Comparison of ENCODE assay signal across 24 cellular contexts in the genomic region with DNA sequence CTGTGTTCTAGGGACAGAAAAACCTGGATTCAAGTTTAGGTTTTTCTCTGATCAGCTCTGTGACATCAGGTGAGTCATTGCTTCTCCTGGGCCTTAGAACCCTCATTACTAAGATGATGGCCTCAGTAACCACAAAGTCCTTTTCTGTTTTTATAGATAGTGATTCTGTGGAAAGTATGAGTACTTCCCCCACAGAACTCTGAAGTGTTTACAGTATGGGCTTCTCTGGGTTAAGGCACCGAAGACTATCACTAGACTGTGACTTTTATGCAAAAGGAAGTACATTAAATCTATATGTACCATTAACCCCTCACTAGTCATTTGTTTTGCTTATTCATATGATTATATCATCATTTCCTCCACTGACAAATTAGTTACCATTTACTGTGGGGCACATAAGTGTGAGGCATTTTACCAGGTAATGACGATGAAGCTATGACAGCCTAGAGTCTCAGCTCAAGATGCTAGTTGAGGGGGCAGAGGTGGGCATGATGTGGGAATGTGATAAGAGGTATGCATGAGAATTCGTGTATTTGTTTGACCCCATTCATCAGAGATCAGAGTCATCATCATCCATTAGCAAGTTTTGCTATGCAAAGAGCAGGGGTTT. TPM values are rescaled to one million over a fixed set of nuclear protein-coding genes. Genes with fewer than 3 reads are reported as not detected.
A peak's percentile ranks its signal among the peaks of the same experiment; 100 is the strongest.
DNase-seq lines count a peak whose midpoint lies in the region; ATAC-seq lines count a peak whose summit lies in the region.
"Had no signal": no experiment of that assay in that cellular context is flagged by ENCODE, and none has a peak within 500 bp of the region (broad histone marks: within the 10 kb centered on the region; RNA-seq: fewer than 3 reads in every experiment).

No MANE protein-coding gene starts in this region.

- no peak for DNase-seq in activated CD4-positive, CD25-positive, alpha-beta regulatory T cell treated with anti-CD3 and anti-CD28 coated beads, Interleukin-2, amount 50 U/mL, for 72 hours
- DNase-seq in stimulated activated CD4-positive, alpha-beta T cell treated with anti-CD3 and anti-CD28 coated beads, Interleukin-15, amount 100 ng/mL, for 24 hours: peak; percentile 7
- no peak for DNase-seq in stimulated activated CD4-positive, alpha-beta T cell treated with anti-CD3 and anti-CD28 coated beads, Interleukin-4, amount 100 ng/mL, for 4 hours
- DNase-seq in iris pigment epithelial cell (ENCODE audit: low read depth) (peak; percentile 20), hypothalamus (lab: John Stamatoyannopoulos, UW) (no peak)
- DNase-seq: activated CD4-positive, alpha-beta T cell treated with anti-CD3 and anti-CD28 coated beads for 1 hour; activated CD8-positive, alpha-beta memory T cell treated with anti-CD3 and anti-CD28 coated beads, Interleukin-2, amount 50 U/mL, for 48 hours; DND-41; foreskin keratinocyte; HCEC 1CT; heart left ventricle; left cardiac atrium; mucosa of descending colon; NCI-H2081; NCI-H2227 treated with DMSO at 0.1 percent for 48 hours; NCI-H526 treated with DMSO at 0.1 percent for 48 hours; Peyer's patch; SIG-M5; SW 1271; upper lobe of right lung had no signal

- peak; percentile 89 to 91 for ATAC-seq in activated CD4-positive, CD25-positive, alpha-beta regulatory T cell treated with anti-CD3 and anti-CD28 coated beads, Interleukin-2, amount 50 U/mL, for 24 hours
- ATAC-seq in esophagus mucosa (no peak), GM19023 (IDR thresholded peaks at IDR 0.05; ENCODE audit: unreplicated experiment) (no peak)
- ATAC-seq: foreskin keratinocyte; heart left ventricle; left cardiac atrium; mucosa of descending colon; natural killer cell treated with Interleukin-12 subunit alpha and Interleukin-12 subunit beta and Interleukin-15 and Interleukin-18, amount 100 ng/mL, for 72 hours; upper lobe of right lung had no signal

RNA-seq across cellular contexts. Expression of gene RORA, which starts 15.0 kb away (rescaled TPM):
- 20.7 TPM for total RNA-seq in esophagus mucosa

Comparison
In these comparisons a context has a peak if more than half of its experiments do, and no peak if none do; other contexts are left out.
1. DNase-seq: peak in stimulated activated CD4-positive, alpha-beta T cell treated with anti-CD3 and anti-CD28 coated beads, Interleukin-15, amount 100 ng/mL, for 24 hours (single experiment) and iris pigment epithelial cell (single experiment); none in activated CD4-positive, CD25-positive, alpha-beta regulatory T cell treated with anti-CD3 and anti-CD28 coated beads, Interleukin-2, amount 50 U/mL, for 72 hours (single experiment), stimulated activated CD4-positive, alpha-beta T cell treated with anti-CD3 and anti-CD28 coated beads, Interleukin-4, amount 100 ng/mL, for 4 hours (0 of 2) and hypothalamus (0 of 51).
2. ATAC-seq: peak in activated CD4-positive, CD25-positive, alpha-beta regulatory T cell treated with anti-CD3 and anti-CD28 coated beads, Interleukin-2, amount 50 U/mL, for 24 hours (2 of 2); none in esophagus mucosa (single experiment) and GM19023 (single experiment).